Comparison of ENCODE assay signal across 26 cellular contexts in genomic region chr9:89967527-89967926, GRCh38.
"Had no signal": no experiment of that assay in that cellular context is flagged by ENCODE, and none has a peak within 500 bp of the region (broad histone marks: within the 10 kb centered on the region; RNA-seq: fewer than 3 reads in every experiment).

No MANE protein-coding gene starts in this region.

- DNase-seq: activated CD4-positive, alpha-beta memory T cell treated with anti-CD3 and anti-CD28 coated beads, Interleukin-2, amount 10 ng/mL, durations not matched to agents 7 days and 5 days; activated CD4-positive, alpha-beta T cell treated with anti-CD3 and anti-CD28 coated beads for 1 hour; activated CD4-positive, alpha-beta T cell treated with anti-CD3 and anti-CD28 coated beads, Interleukin-2, amount 10 ng/mL, durations not matched to agents 7 days and 5 days; activated T-cell treated with anti-CD3 and anti-CD28 coated beads, Interleukin-2, amount 50 U/mL, for 4 hours; central memory CD4-positive, alpha-beta T cell; foreskin keratinocyte; heart left ventricle; left ventricle myocardium inferior; naive B cell; nephron progenitor cell; ovary; stimulated activated CD4-positive, alpha-beta T cell treated with anti-CD3 and anti-CD28 coated beads, Interleukin-12 subunit alpha, Interleukin-12 subunit beta, amount 100 ng/mL, for 4 hours; stimulated activated CD4-positive, alpha-beta T cell treated with anti-CD3 and anti-CD28 coated beads, Interleukin-4, amount 100 ng/mL, for 1 hour; stomach; T-helper 17 cell; T1000 had no signal

- H3K27me3 ChIP-seq: breast epithelium, esophagus muscularis mucosa, foreskin keratinocyte, heart left ventricle, ovary, stomach, tibial nerve had no signal

- H3K27ac Mint-ChIP-seq: activated CD4-positive, alpha-beta memory T cell treated with anti-CD3 and anti-CD28 coated beads, Interleukin-2, amount 10 ng/mL, durations not matched to agents 7 days and 5 days; activated CD4-positive, alpha-beta T cell treated with anti-CD3 and anti-CD28 coated beads, Interleukin-2, amount 10 ng/mL, durations not matched to agents 7 days and 5 days; activated T-helper 2 cell treated with anti-CD3 and anti-CD28 coated beads, Interferon-gamma antibody, Interleukin-2, Interleukin-4, amounts not matched to agents 10 μg/mL and 5 μg/mL and 100 μg/mL, durations not matched to agents 14 hours and 24 hours and 36 hours; mesothelial cell of epicardium; naive B cell; nephron progenitor cell; progenitor cell of endocrine pancreas; stimulated activated memory B cell treated with anti-CD40 and anti-IgM and Interleukin-4, amounts not matched to agents 10 μg/mL and 1 μg/mL and 100 μg/mL, for 72 hours; T-helper 17 cell had no signal

- H3K27ac ChIP-seq: breast epithelium, esophagus muscularis mucosa, foreskin keratinocyte, heart left ventricle, left ventricle myocardium inferior, ovary, skin epidermis, stomach, tibial nerve had no signal

- H3K4me3 Mint-ChIP-seq: activated CD4-positive, alpha-beta memory T cell treated with anti-CD3 and anti-CD28 coated beads, Interleukin-2, amount 10 ng/mL, durations not matched to agents 7 days and 5 days; activated CD4-positive, alpha-beta T cell treated with anti-CD3 and anti-CD28 coated beads, Interleukin-2, amount 10 ng/mL, durations not matched to agents 7 days and 5 days; activated naive CD4-positive, alpha-beta T cell treated with anti-CD3 and anti-CD28 coated beads, Interleukin-2, amount 50 U/mL, for 24 hours; activated T-cell treated with anti-CD3 and anti-CD28 coated beads, Interleukin-2, amount 50 U/mL, for 4 hours; mesothelial cell of epicardium; naive B cell; nephron progenitor cell; stimulated activated memory B cell treated with anti-CD40 and anti-IgM and Interleukin-4, amounts not matched to agents 10 μg/mL and 1 μg/mL and 100 μg/mL, for 72 hours; T-helper 17 cell had no signal

- H3K36me3 Mint-ChIP-seq: activated naive CD4-positive, alpha-beta T cell treated with anti-CD3 and anti-CD28 coated beads, Interleukin-2, amount 50 U/mL, for 24 hours; mesothelial cell of epicardium; naive B cell; stimulated activated memory B cell treated with anti-CD40 and anti-IgM and Interleukin-4, amounts not matched to agents 10 μg/mL and 1 μg/mL and 100 μg/mL, for 72 hours had no signal

- H3K4me3 ChIP-seq: breast epithelium, esophagus muscularis mucosa, heart left ventricle, left ventricle myocardium inferior, ovary, skin epidermis, stomach, tibial nerve had no signal

- ATAC-seq: activated T-cell treated with anti-CD3 and anti-CD28 coated beads, Interleukin-2, amount 50 U/mL, for 4 hours; foreskin keratinocyte; heart left ventricle; sciatic nerve; stimulated activated memory B cell treated with anti-CD40 and anti-IgM and Interleukin-4, amounts not matched to agents 10 μg/mL and 1 μg/mL and 100 μg/mL, for 72 hours; T-helper 17 cell had no signal

- H3K36me3 ChIP-seq: breast epithelium, esophagus muscularis mucosa, heart left ventricle, left ventricle myocardium inferior, ovary, stomach, tibial nerve had no signal

- H3K27me3 Mint-ChIP-seq: activated CD4-positive, alpha-beta memory T cell treated with anti-CD3 and anti-CD28 coated beads, Interleukin-2, amount 10 ng/mL, durations not matched to agents 7 days and 5 days; activated naive CD4-positive, alpha-beta T cell treated with anti-CD3 and anti-CD28 coated beads, Interleukin-2, amount 50 U/mL, for 24 hours; stimulated activated memory B cell treated with anti-CD40 and anti-IgM and Interleukin-4, amounts not matched to agents 10 μg/mL and 1 μg/mL and 100 μg/mL, for 72 hours had no signal

- H3K4me1 ChIP-seq: breast epithelium, foreskin keratinocyte, left ventricle myocardium inferior had no signal

- H3K9me3 ChIP-seq: breast epithelium, esophagus muscularis mucosa, heart left ventricle, left ventricle myocardium inferior, ovary, stomach, tibial nerve had no signal

- H3K9me3 Mint-ChIP-seq: activated CD4-positive, alpha-beta memory T cell treated with anti-CD3 and anti-CD28 coated beads, Interleukin-2, amount 10 ng/mL, durations not matched to agents 7 days and 5 days; activated CD4-positive, alpha-beta T cell treated with anti-CD3 and anti-CD28 coated beads, Interleukin-2, amount 10 ng/mL, durations not matched to agents 7 days and 5 days; activated naive CD4-positive, alpha-beta T cell treated with anti-CD3 and anti-CD28 coated beads, Interleukin-2, amount 50 U/mL, for 24 hours; activated T-cell treated with anti-CD3 and anti-CD28 coated beads, Interleukin-2, amount 50 U/mL, for 4 hours; activated T-helper 2 cell treated with anti-CD3 and anti-CD28 coated beads, Interferon-gamma antibody, Interleukin-2, Interleukin-4, amounts not matched to agents 10 μg/mL and 5 μg/mL and 100 μg/mL, durations not matched to agents 14 hours and 24 hours and 36 hours; mesothelial cell of epicardium; naive B cell; nephron progenitor cell; stimulated activated memory B cell treated with anti-CD40 and anti-IgM and Interleukin-4, amounts not matched to agents 10 μg/mL and 1 μg/mL and 100 μg/mL, for 72 hours had no signal
